In genomic region chr1:61083014-61083798, GRCh38 we compare ENCODE assay signal across 8 cellular contexts. TPM values are rescaled to one million over a fixed set of nuclear protein-coding genes. Genes with fewer than 3 reads are reported as not detected.
A peak's percentile ranks its signal among the peaks of the same experiment; 100 is the strongest.
DNase-seq lines count a peak whose midpoint lies in the region; ATAC-seq, FAIRE-seq and TF ChIP-seq lines count a peak whose summit lies in the region.

No MANE protein-coding gene starts in this region.

- no peak for FAIRE-seq in K562 (lab: Jason Lieb, UNC)

- peaks cover 59% of the 10 kb centered on the region for H3K79me2 ChIP-seq in K562 (ENCODE audit: control insufficient read depth, insufficient read depth, low read length)

- WGBS in K562 (ENCODE audit: insufficient coverage, low coverage, missing lambda C conversion rate) = under 1% methylated on average over 45 of the region's 104 CpGs
- WGBS in sigmoid colon, 2 donors = 1% methylated on average over 104 of the region's 104 CpGs

- peak; percentile 37 for ATAC-seq in K562
- ATAC-seq in GM21619 (IDR thresholded peaks at IDR 0.05; ENCODE audit: unreplicated experiment) = no peak

- H3K27me3 ChIP-seq in K562 (ENCODE audit: control insufficient read depth in 2 of 2, insufficient read depth in 2 of 2, low read length in 2 of 2) (no peaks in the 10 kb centered on the region), sigmoid colon (no peaks in the 10 kb centered on the region)

- H3K27ac ChIP-seq in K562 (ENCODE audit: extremely low read depth, low read depth, low read length) (peak overlapping the region; percentile 84), sigmoid colon (peak overlapping the region; percentile 95 to 97 (median 96))

- no peaks in the 10 kb centered on the region for H4K20me1 ChIP-seq in K562 (replicated peaks; ENCODE audit: control insufficient read depth, insufficient read depth, low read length)

- peak overlapping the region; percentile 86 for H3K4me2 ChIP-seq in K562 (ENCODE audit: insufficient read depth, low read length)

- CTCF ChIA-PET in K562 (lab: Yijun Ruan, JAX; ENCODE audit: low intra/inter-chr PET ratio) = no interaction called here

- peak overlapping the region; percentile 72 for H2AFZ ChIP-seq in K562 (ENCODE audit: low read depth, low read length)

- no peak for TF ChIP-seq POLR2A in K562 (conservative IDR thresholded peaks at IDR 0.05)
- no peak for TF ChIP-seq POLR2A in sigmoid colon (IDR thresholded peaks at IDR 0.05)

- H3K9me1 ChIP-seq in K562 (ENCODE audit: control insufficient read depth, insufficient read depth, low read length) = no peaks in the 10 kb centered on the region

- H3K9ac ChIP-seq in ES-I3 (ENCODE audit: low read depth, low read length) = peak overlapping the region; percentile 77; the same call in 1 of the 2 replicates
- H3K9ac ChIP-seq in K562 (ENCODE audit: insufficient read depth in 1 of 2, low read depth in 2 of 2, low read length in 2 of 2) = peak overlapping the region; percentile 74 to 96

- no peaks in the 10 kb centered on the region for H3K36me3 ChIP-seq in ES-I3 (ENCODE audit: insufficient read depth, low read length)
- H3K36me3 ChIP-seq in K562 (ENCODE audit: control insufficient read depth, insufficient read depth, low read length) = peaks cover 7% of the 10 kb centered on the region; the same call in 2 of the 3 replicates
- H3K36me3 ChIP-seq in sigmoid colon = peaks cover 0 to 2% (median 0%) of the 10 kb centered on the region in 4 donors

- in situ Hi-C loops in K562 (cut with MboI) = no loop called here

- TF ChIP-seq EP300 in K562 (IDR thresholded peaks at IDR 0.05; ENCODE audit: low read length) = no peak
- no peak for TF ChIP-seq EP300 in sigmoid colon (IDR thresholded peaks at IDR 0.05)

- POLR2A ChIA-PET in K562 (lab: Yijun Ruan, JAX) = interaction anchor here (0.6 to 1.1 kb wide), 3 partner anchors 54 to 93 kb away, joined by 3 to 4 read pairs (median 3); no protein-coding TSS in a partner anchor

- no peak for TF ChIP-seq RAD21 in K562 (CRISPR knock-in tag; conservative IDR thresholded peaks at IDR 0.05 in 1 of 2, IDR thresholded peaks at IDR 0.05 in 1 of 2)

- intact Hi-C loops in K562 (cut with micrococcal nuclease) (loop anchor here (5.0 to 10.0 kb wide), 2 partner anchors 99 to 108 kb away; no protein-coding TSS in a partner anchor), sigmoid colon (cut with DNase I) (loop anchor here (5.0 to 10.0 kb wide), 5 partner anchors 39 to 254 kb away; no protein-coding TSS in a partner anchor)

- no TSS peak for BruUV-seq in K562 (replicated peaks; lab: Mats Ljungman, UMichigan)

- peak; percentile 14 for DNase-seq in RKO (ENCODE audit: low spot score)
- DNase-seq in K562 (ENCODE audit: extremely low read depth in 1 of 4, low spot score in 3 of 4) = peak; percentile 48 to 56 (median 49)
- DNase-seq in sigmoid colon = no peak
- DNase-seq in GOT3 (lab: John Stamatoyannopoulos, UW) = no peak
- no peak for DNase-seq in NCI-H526 treated with DMSO at 0.1 percent for 48 hours (lab: John Stamatoyannopoulos, UW)

- H3K9me3 ChIP-seq in ES-I3 (ENCODE audit: control insufficient read depth, insufficient read depth, low read length) (no peaks in the 10 kb centered on the region), K562 (replicated peaks; ENCODE audit: control insufficient read depth, insufficient read depth, low read depth, low read length) (no peaks in the 10 kb centered on the region), iPS-18c (ENCODE audit: control insufficient read depth, insufficient read depth, low read length) (no peaks in the 10 kb centered on the region), sigmoid colon (no peaks in the 10 kb centered on the region)

- no peak for TF ChIP-seq CTCF in K562 (IDR thresholded peaks at IDR 0.05 in 2 of 3, conservative IDR thresholded peaks at IDR 0.05 in 1 of 3; ENCODE audit: insufficient read depth in 2 of 3, low read depth in 1 of 3, low read length in 3 of 3)
- TF ChIP-seq CTCF in sigmoid colon (IDR thresholded peaks at IDR 0.05) = no peak

- H3K4me3 ChIP-seq in K562 (peak overlapping the region; percentile 63), iPS-18c (ENCODE audit: insufficient read depth, low read depth, low read length) (peak overlapping the region; percentile 66), sigmoid colon (peak overlapping the region; percentile 77 to 95 (median 84))

- H3K4me1 ChIP-seq in ES-I3 (ENCODE audit: insufficient read depth, low read length) (peaks cover 15% of the 10 kb centered on the region), K562 (replicated peaks in 1 of 2; ENCODE audit: control insufficient read depth in 2 of 2, insufficient read depth in 2 of 2, low read length in 2 of 2) (peaks cover 12 to 41% of the 10 kb centered on the region in 2 experiments; a peak in 4 of 5 replicates), sigmoid colon (peaks cover 0 to 69% (median 58%) of the 10 kb centered on the region in 4 donors)

TF ChIP-seq in K562, 482 proteins besides CTCF, POLR2A, EP300 and RAD21 (continues in another document):
- TF ChIP-seq MBD1 (CRISPR knock-in tag; IDR thresholded peaks at IDR 0.05) = no peak
- TF ChIP-seq KAT2B (IDR thresholded peaks at IDR 0.05; ENCODE audit: low read depth, low read length) = no peak
- peak; percentile 43; the same call in 1 of the 2 replicates for TF ChIP-seq PHF8 (IDR thresholded peaks at IDR 0.05; ENCODE audit: borderline replicate concordance, low read length)
- TF ChIP-seq ZBTB2 (IDR thresholded peaks at IDR 0.05) = no peak
- TF ChIP-seq E2F1 (CRISPR knock-in tag; IDR thresholded peaks at IDR 0.05) = no peak
- TF ChIP-seq HOMEZ (CRISPR knock-in tag; IDR thresholded peaks at IDR 0.05) = no peak
- TF ChIP-seq RFX1 (IDR thresholded peaks at IDR 0.05) = no peak

RNA-seq across cellular contexts. Expression of gene NFIA, which starts 0.8 kb away (rescaled TPM):
- 64.5 and 151 TPM in 2 replicates for total RNA-seq in K562 (2011; cell fraction: chromatin; rRNA removed; ENCODE audit: low replicate concordance)
- 18.0 and 29.1 TPM in 2 replicates for total RNA-seq in K562 (2011; cell fraction: nucleolus; rRNA removed)
- 50.7 and 73.9 TPM in 2 replicates for total RNA-seq in K562 (2011; cell fraction: nucleoplasm; rRNA removed)
- total RNA-seq in K562 (2014; rRNA removed) (6.5 and 9.5 TPM in 2 replicates), K562 (2014; rRNA removed; fragmentation: Illumina TruSeq; extraction: Trizol) (20.3 and 22.6 TPM in 2 replicates), K562 (2015; rRNA removed; fragmentation: Illumina TruSeq; extraction: Trizol) (16.1 and 16.2 TPM in 2 replicates), K562 (2021) (24.2 and 24.9 TPM in 2 replicates), sigmoid colon (100 to 1,000 TPM in 1 of 4 donors, 10 to 100 TPM in 3; 79.7 to 154 (median 89.1) TPM)
- polyA plus RNA-seq in K562 (2011; rRNA removed) (9.8 and 11.5 TPM in 2 replicates), K562 (2014; fragmentation: Illumina TruSeq; extraction: Trizol) (8.5 and 9.1 TPM in 2 replicates), K562 (2014; fragmentation: Nextera tagmentation; extraction: Ambion mirVana) (10 to 100 TPM in 1 of 2 experiments, 1 to 10 TPM in 1; 5.3 to 10.1 TPM), K562 (2014; rRNA removed) (7.0 and 8.6 TPM in 2 replicates), sigmoid colon (1 to 10 TPM; 2.3 to 7.6 (median 4.2) TPM)
- polyA plus RNA-seq in K562 (2011; cell fraction: cytosol; rRNA removed) = 12.0 and 15.8 TPM in 2 replicates
- polyA plus RNA-seq in K562 (2011; cell fraction: nucleus; rRNA removed) = 17.4 and 18.8 TPM in 2 replicates
- polyA plus RNA-seq in K562 (2012) = 3.9 and 4.2 TPM in 2 replicates
- 37.6 and 46.6 TPM in 2 replicates for polyA minus RNA-seq in K562 (2011; rRNA and poly(A)+ RNA removed)
- polyA minus RNA-seq in K562 (2011; cell fraction: cytosol; rRNA and poly(A)+ RNA removed) = 14.5 and 18.2 TPM in 2 replicates
- 45.4 and 75.9 TPM in 2 replicates for polyA minus RNA-seq in K562 (2011; cell fraction: nucleus; rRNA and poly(A)+ RNA removed)

Comparison
In these comparisons a context has a peak if more than half of its experiments do, and no peak if none do; other contexts are left out.
1. DNase-seq: peak in RKO (single experiment) and K562 (4 of 4); none in sigmoid colon (single experiment), GOT3 (single experiment) and NCI-H526 treated with DMSO at 0.1 percent for 48 hours (single experiment).
2. Peak in every context shown above with its lines, with median percentiles within 50 percentile points of each other: H3K4me3 ChIP-seq.